Comparison of ENCODE assay signal across 8 cellular contexts in genomic region chr17:78359936-78360370, GRCh38. TPM values are rescaled to one million over a fixed set of nuclear protein-coding genes. Genes with fewer than 3 reads are reported as not detected.
DNase-seq lines count a peak whose midpoint lies in the region; ATAC-seq and TF ChIP-seq lines count a peak whose summit lies in the region.

Gene SOCS3 (minus strand): TSS chr17:78360077. CDS start chr17:78359095, 982 bp downstream.

- intact Hi-C loops in IMR-90 (cut with micrococcal nuclease), result loop anchor here (1.0 to 2.0 kb wide), 6 partner anchors 30 to 349 kb away; no protein-coding TSS in a partner anchor

- H2AFZ ChIP-seq in IMR-90 (replicated peaks; ENCODE audit: low read length, poor library complexity) (peak within 1 kb of the TSS; percentile 91), OCI-LY3 (ENCODE audit: low read depth, low read length) (no peak within 1 kb of the TSS)

- peak within 1 kb of the TSS; percentile 91 for H3K4ac ChIP-seq in IMR-90 (ENCODE audit: low read depth, low read length)

- TF ChIP-seq RAD21 in IMR-90 (IDR thresholded peaks at IDR 0.05; ENCODE audit: low read length), result no peak; the same call in none of the 2 replicates

- H3K14ac ChIP-seq in IMR-90 (replicated peaks; ENCODE audit: low read depth, low read length), result peak within 1 kb of the TSS; percentile 87

- H3K79me2 ChIP-seq in OCI-LY3 (ENCODE audit: low read length), result peaks cover 47% of the 10 kb centered on the region

- no peaks in the 10 kb centered on the region for H3K9me3 ChIP-seq in IMR-90 (ENCODE audit: control insufficient read depth, insufficient read depth, low read length)
- no peaks in the 10 kb centered on the region for H3K9me3 ChIP-seq in OCI-LY3 (ENCODE audit: insufficient read depth, low read length)

- peak within 1 kb of the TSS; percentile 94 for H2AK5ac ChIP-seq in IMR-90 (ENCODE audit: low read depth, low read length)

- peak; percentile 96 for DNase-seq in AG20443 (ENCODE audit: low spot score)
- DNase-seq in IMR-90, result peak; percentile 94
- DNase-seq in activated T-cell treated with anti-CD3 and anti-CD28 coated beads for 24 hours (ENCODE audit: low read depth), result peak; percentile 95
- DNase-seq in epidermal melanocyte (ENCODE audit: insufficient read length, low spot score), result peak; percentile 94
- DNase-seq in middle frontal gyrus (ENCODE audit: extremely low spot score, low spot score), result peak; percentile 49
- peak; percentile 96 to 98 for DNase-seq in stimulated activated CD8-positive, alpha-beta memory T cell treated with anti-CD3 and anti-CD28 coated beads, Interleukin-15, amount 100 ng/mL, for 48 hours (ENCODE audit: low read depth in 2 of 2)

- peak within 1 kb of the TSS; percentile 62; the same call in 1 of the 2 replicates for H2BK20ac ChIP-seq in IMR-90 (ENCODE audit: low read depth, low read length)

- H3K9me1 ChIP-seq in IMR-90 (ENCODE audit: insufficient read depth, low read length), result peaks cover 8% of the 10 kb centered on the region; the same call in 1 of the 2 replicates

- H2BK5ac ChIP-seq in IMR-90 (ENCODE audit: low read depth, low read length, poor library complexity, severe bottlenecking), result peak within 1 kb of the TSS; percentile 92

- H3K23ac ChIP-seq in IMR-90 (ENCODE audit: low read depth, low read length), result peak within 1 kb of the TSS; percentile 97

- peaks cover 31% of the 10 kb centered on the region for H3K36me3 ChIP-seq in IMR-90 (ENCODE audit: control insufficient read depth, insufficient read depth, low read length)
- peaks cover 42% of the 10 kb centered on the region for H3K36me3 ChIP-seq in OCI-LY3 (replicated peaks; ENCODE audit: low read depth, low read length)

- H4K8ac ChIP-seq in IMR-90 (ENCODE audit: low read depth in 2 of 2, low read length in 2 of 2), result peak within 1 kb of the TSS in 1 of 2 experiments; percentile 71; a peak in 1 of 4 replicates

- TF ChIP-seq CTCF in IMR-90 (conservative IDR thresholded peaks at IDR 0.05; ENCODE audit: low read depth, low read length) (no peak), OCI-LY3 (IDR thresholded peaks at IDR 0.05; ENCODE audit: low read depth, low read length) (no peak)

- in situ Hi-C loops in IMR-90 (cut with MboI; ENCODE audit: low sequenced_read_pairs), result loop anchor here (5.0 kb wide), 2 partner anchors 57 to 68 kb away; no protein-coding TSS in a partner anchor

- H3K9ac ChIP-seq in IMR-90 (ENCODE audit: low read depth, low read length), result peak within 1 kb of the TSS; percentile 97
- peak within 1 kb of the TSS; percentile 99 for H3K9ac ChIP-seq in OCI-LY3 (ENCODE audit: low read length)

- peak within 1 kb of the TSS; percentile 85 for H2BK120ac ChIP-seq in IMR-90 (ENCODE audit: low read depth, low read length)

- H3K56ac ChIP-seq in IMR-90 (ENCODE audit: extremely low read depth, insufficient read depth, low read length), result peak within 1 kb of the TSS; percentile 87

- peak within 1 kb of the TSS; percentile 96 for H2AK9ac ChIP-seq in IMR-90 (replicated peaks; ENCODE audit: low read depth, low read length, poor library complexity)

- peak within 1 kb of the TSS; percentile 42 for H4K5ac ChIP-seq in IMR-90 (ENCODE audit: low read depth, low read length)

- H3K4me3 ChIP-seq in IMR-90 (ENCODE audit: insufficient read depth, low read depth, low read length), result peak within 1 kb of the TSS; percentile 94
- H3K4me3 ChIP-seq in OCI-LY3 (ENCODE audit: low read length), result peak within 1 kb of the TSS; percentile 99

- H3K4me2 ChIP-seq in IMR-90 (ENCODE audit: low read depth, low read length), result peak within 1 kb of the TSS; percentile 85
- peak within 1 kb of the TSS; percentile 99 for H3K4me2 ChIP-seq in OCI-LY3 (ENCODE audit: low read length)

- POLR2A ChIA-PET in IMR-90 (lab: Charles Lee; ENCODE audit: unreplicated experiment), result interaction anchor here (0.6 to 1.1 kb wide), 3 partner anchors 31 to 73 kb away, joined by 3 read pairs; no protein-coding TSS in a partner anchor

- peaks cover 12% of the 10 kb centered on the region for H3K4me1 ChIP-seq in IMR-90 (ENCODE audit: control insufficient read depth, insufficient read depth, low read length)
- peaks cover 56% of the 10 kb centered on the region for H3K4me1 ChIP-seq in OCI-LY3 (ENCODE audit: low read length)

- H2BK15ac ChIP-seq in IMR-90 (ENCODE audit: low read depth, low read length), result peak within 1 kb of the TSS; percentile 19; the same call in 1 of the 3 replicates

- H3K27ac ChIP-seq in IMR-90 (ENCODE audit: insufficient read depth, low read length) (peak within 1 kb of the TSS; percentile 97), OCI-LY3 (ENCODE audit: low read length) (peak within 1 kb of the TSS; percentile 91)

- CTCF ChIA-PET in IMR-90 (lab: Yijun Ruan, JAX), result interaction anchor here (1.3 to 1.8 kb wide), 5 partner anchors 13 to 64 kb away, joined by 5 to 11 read pairs (median 7); no protein-coding TSS in a partner anchor

- H4K20me1 ChIP-seq in IMR-90 (ENCODE audit: insufficient read depth, low read length) (peaks cover 47% of the 10 kb centered on the region), OCI-LY3 (ENCODE audit: insufficient read depth, low read length) (peaks cover 45% of the 10 kb centered on the region)

- H3K27me3 ChIP-seq in IMR-90 (ENCODE audit: control insufficient read depth, insufficient read depth, low read length), result no peaks in the 10 kb centered on the region
- peaks cover 18% of the 10 kb centered on the region for H3K27me3 ChIP-seq in OCI-LY3 (ENCODE audit: low read depth, low read length)

- peaks cover 5 to 28% of the 10 kb centered on the region in 2 experiments; a peak in 2 of 4 replicates for H3K79me1 ChIP-seq in IMR-90 (ENCODE audit: low read depth in 1 of 2, low read length in 2 of 2)

- WGBS in IMR-90 (ENCODE audit: extremely low coverage in 2 of 2, insufficient read length in 1 of 2), 2 experiments, result 0% methylated on average over 12 of the region's 66 CpGs; no CpG with 5 or more reads in 1 of the 2 experiments

- peak within 1 kb of the TSS; percentile 55; the same call in 1 of the 2 replicates for H3K18ac ChIP-seq in IMR-90 (ENCODE audit: low read depth, low read length)

- peak; percentile 99 for TF ChIP-seq POLR2A in IMR-90 (IDR thresholded peaks at IDR 0.05; ENCODE audit: low read depth, low read length)

- dilution Hi-C loops in IMR-90 (cut with HindIII; ENCODE audit: low sequenced_read_pairs, unreplicated experiment), result no loop called here

- peak within 1 kb of the TSS; percentile 79 for H4K91ac ChIP-seq in IMR-90 (ENCODE audit: insufficient read depth, low read depth, low read length)

- no TSS peak for BruUV-seq in IMR-90 (replicated peaks; lab: Mats Ljungman, UMichigan)

- peak; percentile 39 for ATAC-seq in GM19372 (IDR thresholded peaks at IDR 0.05; ENCODE audit: low read depth, unreplicated experiment)
- peak; percentile 81 for ATAC-seq in IMR-90 (ENCODE audit: low read depth)

TF ChIP-seq in IMR-90, 13 proteins besides CTCF, POLR2A, EP300 and RAD21:
- peak; percentile 27; the same call in 1 of the 2 replicates for TF ChIP-seq NFE2L2 (IDR thresholded peaks at IDR 0.05; ENCODE audit: low read depth, low read length)
- peak; percentile 93 for TF ChIP-seq MAZ (IDR thresholded peaks at IDR 0.05; ENCODE audit: borderline replicate concordance, low read depth, low read length)
- peak; percentile 21; the same call in 1 of the 2 replicates for TF ChIP-seq FOS (IDR thresholded peaks at IDR 0.05; ENCODE audit: low read depth, low read length)
- TF ChIP-seq RCOR1 (IDR thresholded peaks at IDR 0.05; ENCODE audit: insufficient replicate concordance, low read length), result no peak
TF ChIP-seq in IMR-90: peak in this region for 3.

RNA-seq across cellular contexts. Expression of gene SOCS3, which starts in this region (rescaled TPM):
- 19.7 and 19.9 TPM in 2 replicates for total RNA-seq in IMR-90 (2012; rRNA removed)
- polyA plus RNA-seq in IMR-90 (2012; rRNA removed), result 18.3 and 19.2 TPM in 2 replicates
- polyA plus RNA-seq in IMR-90 (2012; cell fraction: cytosol; rRNA removed), result 29.0 and 102 TPM in 2 replicates
- 163 and 202 TPM in 2 replicates for polyA plus RNA-seq in IMR-90 (2012; cell fraction: nucleus; rRNA removed; ENCODE audit: low replicate concordance)

Comparison
In these comparisons a context has a peak if more than half of its experiments do, and no peak if none do; other contexts are left out.
1. Peak in every context shown above with its lines: DNase-seq, ATAC-seq, H3K4me3 ChIP-seq and H3K27ac ChIP-seq.